In genomic region chr4:16777726-16778125, GRCh38 we compare ENCODE assay signal across 8 cellular contexts.
"Had no signal": no experiment of that assay in that cellular context is flagged by ENCODE, and none has a peak within 500 bp of the region (broad histone marks: within the 10 kb centered on the region; RNA-seq: fewer than 3 reads in every experiment).

No MANE protein-coding gene starts in this region.

- DNase-seq: GDM1, GF-D8 had no signal

- H3K4me3 ChIP-seq: GM12878 had no signal

- FAIRE-seq: G401.6, GM12878, GM12891, GM12892, GM18507, GM19239 had no signal

- ATAC-seq: GM12878 had no signal
